Comparison of ENCODE assay signal across 16 cellular contexts in the genomic region with DNA sequence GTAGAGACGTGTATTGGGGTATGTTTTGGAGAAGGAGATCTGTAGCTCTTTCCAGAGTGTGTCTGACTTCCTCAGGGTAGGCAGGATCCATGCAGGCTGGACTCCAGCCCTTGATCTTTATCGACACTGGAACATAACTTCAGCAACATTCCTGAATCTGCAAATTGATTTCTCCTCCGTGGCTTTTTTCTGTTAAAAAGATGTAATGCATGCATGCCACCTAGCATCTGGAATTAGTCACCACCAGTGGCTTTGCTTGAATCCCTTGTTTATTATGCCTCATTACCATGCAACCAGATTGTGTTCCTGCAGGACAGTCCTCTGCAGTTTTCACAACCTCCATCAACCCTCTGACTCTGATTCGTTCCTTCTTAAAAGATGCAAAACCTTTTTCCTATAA.
DNase-seq lines count a peak whose midpoint lies in the region; ATAC-seq, FAIRE-seq and TF ChIP-seq lines count a peak whose summit lies in the region.
"Had no signal": no experiment of that assay in that cellular context is flagged by ENCODE, and none has a peak within 500 bp of the region (broad histone marks: within the 10 kb centered on the region; RNA-seq: fewer than 3 reads in every experiment).

No MANE protein-coding gene starts in this region.

- CTCF ChIA-PET in PC-3 (lab: Charles Lee): no interaction called here
- CTCF ChIA-PET in endothelial cell of umbilical vein (lab: Charles Lee): no interaction called here

- H3K4me1 ChIP-seq in PC-3 (ENCODE audit: insufficient read depth, low read length) (peaks cover 12% of the 10 kb centered on the region), endothelial cell of umbilical vein (ENCODE audit: control insufficient read depth, extremely low read depth, insufficient read depth, low read length) (no peaks in the 10 kb centered on the region)

- no peak overlapping the region for H3K4me3 Mint-ChIP-seq in osteocyte (ENCODE audit: unreplicated experiment)
- H3K4me3 Mint-ChIP-seq in effector memory CD8-positive, alpha-beta T cell: no peak overlapping the region
- H3K4me3 Mint-ChIP-seq: CD8-positive, alpha-beta T cell had no signal

- no peaks in the 10 kb centered on the region for H4K20me1 ChIP-seq in PC-3 (ENCODE audit: low read length)
- no peaks in the 10 kb centered on the region for H4K20me1 ChIP-seq in endothelial cell of umbilical vein (replicated peaks; ENCODE audit: control insufficient read depth, extremely low read depth, insufficient read depth, low read length)

- H3K27ac ChIP-seq in PC-3 (ENCODE audit: low read length): no peak overlapping the region
- no peak overlapping the region for H3K27ac ChIP-seq in endothelial cell of umbilical vein (ENCODE audit: insufficient read depth, low read depth, low read length)
- H3K27ac ChIP-seq: adrenal gland, right lobe of liver, VCaP had no signal

- no peaks in the 10 kb centered on the region for H3K27me3 Mint-ChIP-seq in osteocyte (ENCODE audit: unreplicated experiment)
- H3K27me3 Mint-ChIP-seq in effector memory CD8-positive, alpha-beta T cell: no peaks in the 10 kb centered on the region

- H3K9ac ChIP-seq in PC-3 (ENCODE audit: low read length): no peak overlapping the region
- H3K9ac ChIP-seq in endothelial cell of umbilical vein (replicated peaks; ENCODE audit: extremely low read depth, insufficient read depth, low read length): no peak overlapping the region

- H3K9me3 ChIP-seq in PC-3 (ENCODE audit: low read length) (no peaks in the 10 kb centered on the region), endothelial cell of umbilical vein (replicated peaks; ENCODE audit: control insufficient read depth, insufficient read depth, low read length) (no peaks in the 10 kb centered on the region)
- H3K9me3 ChIP-seq: adrenal gland, right lobe of liver had no signal

- DNase-seq in GM03348 (ENCODE audit: low spot score) (peak; percentile 67), PC-3 (peak; percentile 58), endothelial cell of umbilical vein (ENCODE audit: low read depth, low spot score) (peak; percentile 20), osteocyte (ENCODE audit: extremely low spot score, unreplicated experiment) (no peak), A172 (ENCODE audit: low spot score) (no peak), NCI-H2107 (lab: John Stamatoyannopoulos, UW) (no peak)
- no peak for DNase-seq in effector memory CD8-positive, alpha-beta T cell
- DNase-seq: adrenal gland; CD8-positive, alpha-beta T cell; effector memory CD4-positive, alpha-beta T cell; MV-4-11; NCI-H446 treated with DMSO at 0.1 percent for 48 hours; right lobe of liver; Right ventricle myocardium superior had no signal

- no peaks in the 10 kb centered on the region for H3K9me3 Mint-ChIP-seq in osteocyte (ENCODE audit: unreplicated experiment)
- no peaks in the 10 kb centered on the region for H3K9me3 Mint-ChIP-seq in effector memory CD8-positive, alpha-beta T cell
- H3K9me3 Mint-ChIP-seq: CD8-positive, alpha-beta T cell had no signal

- POLR2A ChIA-PET in PC-3 (lab: Charles Lee; ENCODE audit: unreplicated experiment) (no interaction called here), endothelial cell of umbilical vein (lab: Charles Lee) (no interaction called here)

- FAIRE-seq in endothelial cell of umbilical vein (lab: Jason Lieb, UNC): no peak

- H3K27me3 ChIP-seq in PC-3 (ENCODE audit: low read length) (no peaks in the 10 kb centered on the region), endothelial cell of umbilical vein (ENCODE audit: control insufficient read depth in 2 of 2, insufficient read depth in 2 of 2, low read length in 2 of 2) (no peaks in the 10 kb centered on the region)
- H3K27me3 ChIP-seq: adrenal gland, right lobe of liver had no signal

- intact Hi-C loops in PC-3 (cut with micrococcal nuclease) (no loop called here), endothelial cell of umbilical vein (cut with micrococcal nuclease) (no loop called here)

- H3F3A ChIP-seq in PC-3 (ENCODE audit: low read length, unreplicated experiment): no peaks in the 10 kb centered on the region

- BruUV-seq in PC-3 (replicated peaks; lab: Mats Ljungman, UMichigan): no TSS peak
- no TSS peak for BruUV-seq in endothelial cell of umbilical vein (replicated peaks; lab: Mats Ljungman, UMichigan)

- H3K4me2 ChIP-seq in PC-3 (ENCODE audit: low read length) (no peak overlapping the region), endothelial cell of umbilical vein (ENCODE audit: insufficient read depth, low read length) (no peak overlapping the region)

- no peaks in the 10 kb centered on the region for H3K9me2 ChIP-seq in PC-3 (replicated peaks; ENCODE audit: low read length)

- H2AFZ ChIP-seq in PC-3 (ENCODE audit: low read length) (no peak overlapping the region), endothelial cell of umbilical vein (ENCODE audit: low read depth, low read length) (no peak overlapping the region)

- H3K4me3 ChIP-seq in PC-3 (ENCODE audit: low read length) (no peak overlapping the region), endothelial cell of umbilical vein (replicated peaks in 1 of 3; ENCODE audit: insufficient read depth in 1 of 3, low read depth in 1 of 3, low read length in 3 of 3) (no peak overlapping the region)
- H3K4me3 ChIP-seq: adrenal gland, right lobe of liver had no signal

- TF ChIP-seq POLR2A in endothelial cell of umbilical vein (IDR thresholded peaks at IDR 0.05; ENCODE audit: low read depth, low read length): no peak

- H3K36me3 ChIP-seq in PC-3 (ENCODE audit: low read depth, low read length) (no peaks in the 10 kb centered on the region), endothelial cell of umbilical vein (ENCODE audit: control insufficient read depth in 2 of 2, extremely low read depth in 1 of 2, insufficient read depth in 2 of 2, low read length in 2 of 2) (no peaks in the 10 kb centered on the region)
- H3K36me3 ChIP-seq: adrenal gland, right lobe of liver had no signal

- H3K79me2 ChIP-seq in PC-3 (ENCODE audit: low read length) (no peaks in the 10 kb centered on the region), endothelial cell of umbilical vein (ENCODE audit: control insufficient read depth, insufficient read depth, low read length) (no peaks in the 10 kb centered on the region)

- peak overlapping the region; percentile 28 for H3K27ac Mint-ChIP-seq in osteocyte (ENCODE audit: unreplicated experiment)
- no peak overlapping the region for H3K27ac Mint-ChIP-seq in effector memory CD8-positive, alpha-beta T cell
- H3K27ac Mint-ChIP-seq: CD8-positive, alpha-beta T cell had no signal

- H3K4me1 Mint-ChIP-seq in osteocyte (ENCODE audit: unreplicated experiment): peaks cover 45% of the 10 kb centered on the region
- H3K4me1 Mint-ChIP-seq in effector memory CD8-positive, alpha-beta T cell (ENCODE audit: low read depth in 2 of 2): peaks cover 4 to 8% of the 10 kb centered on the region in 2 donors

- peak; percentile 24 for TF ChIP-seq CTCF in PC-3 (conservative IDR thresholded peaks at IDR 0.05; ENCODE audit: low read depth, low read length)
- no peak for TF ChIP-seq CTCF in endothelial cell of umbilical vein (IDR thresholded peaks at IDR 0.05; ENCODE audit: extremely low read depth in 1 of 2, insufficient read depth in 1 of 2, low read depth in 1 of 2, low read length in 2 of 2)
- TF ChIP-seq CTCF in osteocyte (IDR thresholded peaks at IDR 0.05): peak; percentile 23

- dilution Hi-C loops in endothelial cell of umbilical vein (cut with MboI; ENCODE audit: extremely low pct_ligation_motif_present, low sequenced_read_pairs): no loop called here

- H3K36me3 Mint-ChIP-seq in osteocyte (ENCODE audit: unreplicated experiment): no peaks in the 10 kb centered on the region
- no peaks in the 10 kb centered on the region for H3K36me3 Mint-ChIP-seq in effector memory CD8-positive, alpha-beta T cell (ENCODE audit: insufficient read depth)
- H3K36me3 Mint-ChIP-seq: CD8-positive, alpha-beta T cell had no signal

- no peaks in the 10 kb centered on the region for H3K9me1 ChIP-seq in endothelial cell of umbilical vein (replicated peaks; ENCODE audit: control insufficient read depth, extremely low read depth, insufficient read depth, low read length)

- ATAC-seq in PC-3 (peak; percentile 59), GM21381 (IDR thresholded peaks at IDR 0.05; ENCODE audit: unreplicated experiment) (no peak)
- no peak for ATAC-seq in effector memory CD8-positive, alpha-beta T cell (replicated peaks)
- ATAC-seq: CD8-positive, alpha-beta T cell; right lobe of liver had no signal

TF ChIP-seq in endothelial cell of umbilical vein, 7 proteins besides CTCF, POLR2A, EP300 and RAD21:
- TF ChIP-seq, protein P1, sequence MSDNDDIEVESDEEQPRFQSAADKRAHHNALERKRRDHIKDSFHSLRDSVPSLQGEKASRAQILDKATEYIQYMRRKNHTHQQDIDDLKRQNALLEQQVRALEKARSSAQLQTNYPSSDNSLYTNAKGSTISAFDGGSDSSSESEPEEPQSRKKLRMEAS (IDR thresholded peaks at IDR 0.05; ENCODE audit: insufficient read depth, insufficient read length): no peak
- TF ChIP-seq GATA2 (IDR thresholded peaks at IDR 0.05; ENCODE audit: insufficient read depth, insufficient read length, low read depth, low read length) (peak; percentile 36), JUN (IDR thresholded peaks at IDR 0.05; ENCODE audit: borderline replicate concordance, insufficient read depth, insufficient read length, low read depth) (no peak), MYC (IDR thresholded peaks at IDR 0.05; ENCODE audit: low read depth, low read length) (no peak)

Comparison
In these comparisons a context has a peak if more than half of its experiments do, and no peak if none do; other contexts are left out.
1. DNase-seq: peak in GM03348 (single experiment), PC-3 (single experiment) and endothelial cell of umbilical vein (single experiment); none in osteocyte (single experiment), effector memory CD8-positive, alpha-beta T cell (0 of 3), A172 (single experiment) and NCI-H2107 (single experiment).
2. CTCF ChIP-seq: peak in PC-3 (single experiment) and osteocyte (single experiment); none in endothelial cell of umbilical vein (0 of 2).